In genomic region chr12:112792743-112793142, GRCh38 we compare ENCODE assay signal across 2 cellular contexts.
TF ChIP-seq lines count a peak whose summit lies in the region.

No MANE protein-coding gene starts in this region.

TF ChIP-seq in SK-N-SH treated with all-trans-retinoic acid at 6 μM for 48 hours, 23 proteins besides CTCF, POLR2A, EP300 and RAD21:
- TF ChIP-seq ZNF70 (CRISPR knock-in tag; IDR thresholded peaks at IDR 0.05) (peak; percentile 51; the same call in 1 of the 2 replicates), TOX (CRISPR knock-in tag; IDR thresholded peaks at IDR 0.05; ENCODE audit: borderline replicate concordance) (no peak)

TF ChIP-seq in H1, 55 proteins besides CTCF, POLR2A, EP300 and RAD21:
- TF ChIP-seq TEAD4 (IDR thresholded peaks at IDR 0.05; ENCODE audit: low read depth, low read length) (no peak), HDAC6 (IDR thresholded peaks at IDR 0.05; ENCODE audit: low read depth, low read length) (no peak), BACH1 (IDR thresholded peaks at IDR 0.05; ENCODE audit: low read length) (no peak), SP1 (IDR thresholded peaks at IDR 0.05; ENCODE audit: low read depth, low read length) (no peak), JUN (IDR thresholded peaks at IDR 0.05; ENCODE audit: low read depth, low read length) (no peak), GABPA (IDR thresholded peaks at IDR 0.05; ENCODE audit: borderline replicate concordance, insufficient read depth, low read length) (no peak), FOSL1 (IDR thresholded peaks at IDR 0.05; ENCODE audit: insufficient read depth, low read depth, low read length) (no peak), TBP (IDR thresholded peaks at IDR 0.05; ENCODE audit: low read depth, low read length) (peak; percentile 69)
